14 cellular contexts compared by ENCODE assay signal in the genomic region with DNA sequence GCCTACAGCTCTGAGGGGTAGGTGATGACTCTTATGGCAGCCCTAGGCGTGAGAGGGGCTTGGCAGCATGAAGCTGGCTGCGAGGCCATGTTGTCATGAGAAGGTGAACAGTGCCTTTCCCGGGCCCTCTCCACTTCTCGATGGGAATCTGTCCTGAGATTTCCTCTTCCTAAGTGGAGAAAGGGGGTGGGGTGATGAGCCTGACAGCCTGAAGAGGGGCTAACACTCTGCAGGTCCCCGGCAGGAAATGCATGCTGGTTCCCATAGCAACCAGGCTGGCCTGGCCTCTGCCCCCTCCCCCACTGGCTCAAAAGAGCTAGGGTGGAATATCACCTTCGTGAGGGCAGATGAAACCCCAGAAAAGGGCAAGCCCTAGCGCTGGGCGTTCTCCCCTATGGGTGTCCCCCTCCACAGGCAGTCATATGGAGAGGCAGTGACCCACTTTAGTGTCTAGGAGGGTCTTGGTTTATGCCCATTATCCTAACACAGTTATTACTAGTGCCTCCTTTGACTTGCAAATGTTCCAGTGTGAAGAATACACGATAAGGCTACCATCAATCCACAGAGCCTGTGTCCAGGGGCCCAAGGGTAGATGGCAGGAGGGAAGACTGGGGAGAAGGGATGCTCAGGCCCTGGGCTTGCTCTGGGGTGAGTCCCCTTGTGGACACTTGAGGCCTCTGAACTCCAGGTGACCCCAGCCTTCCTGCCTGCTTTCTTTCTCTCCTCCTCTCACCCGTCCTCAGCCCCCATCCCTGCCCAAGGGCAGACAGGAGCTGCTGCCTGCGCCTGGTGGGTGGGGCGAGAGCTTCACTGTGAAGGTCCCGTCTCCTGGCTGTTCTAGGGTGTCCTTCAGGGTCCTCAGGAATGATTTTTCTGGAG. TPM values are rescaled to one million over a fixed set of nuclear protein-coding genes. Genes with fewer than 3 reads are reported as not detected.
DNase-seq lines count a peak whose midpoint lies in the region; ATAC-seq and TF ChIP-seq lines count a peak whose summit lies in the region.
"Had no signal": no experiment of that assay in that cellular context is flagged by ENCODE, and none has a peak within 500 bp of the region (broad histone marks: within the 10 kb centered on the region; RNA-seq: fewer than 3 reads in every experiment).

No MANE protein-coding gene starts in this region.

- H4K8ac ChIP-seq in neuronal stem cell (ENCODE audit: low read depth, low read length): no peak overlapping the region

- 20 to 24% methylated on average over 13 of the region's 13 CpGs for WGBS in ectodermal cell, 2 experiments
- no CpG with 5 or more reads among the region's 13 CpGs for WGBS in neuronal stem cell (ENCODE audit: extremely low coverage in 2 of 2, insufficient read length in 2 of 2, insufficient replicate concordance in 1 of 2), 2 donors

- no peak overlapping the region for H2BK12ac ChIP-seq in neuronal stem cell (ENCODE audit: low read length)

- peak overlapping the region; percentile 22 for H3K18ac ChIP-seq in neuronal stem cell (ENCODE audit: low read length)

- H4K91ac ChIP-seq in neuronal stem cell (ENCODE audit: low read depth, low read length, poor library complexity): no peak overlapping the region

- H3K36me3 ChIP-seq in ectodermal cell (ENCODE audit: control insufficient read depth, insufficient read depth, low read length) (no peaks in the 10 kb centered on the region), neuronal stem cell (replicated peaks in 1 of 2; ENCODE audit: control insufficient read depth in 2 of 2, insufficient read depth in 2 of 2, low read length in 2 of 2) (peaks cover 10 to 59% of the 10 kb centered on the region in 2 donors), lower lobe of right lung (peaks cover 40% of the 10 kb centered on the region)
- H3K36me3 ChIP-seq: transverse colon had no signal

- DNase-seq in NCI-H1436 (lab: John Stamatoyannopoulos, UW): peak; percentile 15
- DNase-seq in NCI-H1436 treated with DMSO at 0.1 percent for 48 hours (lab: John Stamatoyannopoulos, UW): no peak
- peak; percentile 14 for DNase-seq in NCI-H2029 treated with DMSO at 0.1 percent for 48 hours (lab: John Stamatoyannopoulos, UW)
- no peak for DNase-seq in neuronal stem cell (ENCODE audit: low spot score)
- no peak for DNase-seq in lower lobe of right lung
- no peak for DNase-seq in activated T-cell treated with anti-CD3 and anti-CD28 coated beads, Interleukin-2, amount 50 U/mL, for 48 hours
- DNase-seq: Caco-2; central memory CD4-positive, alpha-beta T cell; NCI-H446; Right ventricle myocardium superior; transverse colon had no signal

- no peak for ATAC-seq in lower lobe of right lung
- ATAC-seq in GM18505 (IDR thresholded peaks at IDR 0.05; ENCODE audit: unreplicated experiment): no peak

- H3K4ac ChIP-seq in neuronal stem cell (ENCODE audit: low read length): no peak overlapping the region

- TF ChIP-seq CTCF in lower lobe of right lung (IDR thresholded peaks at IDR 0.05): no peak

- H3K27ac ChIP-seq in ectodermal cell (ENCODE audit: insufficient read depth, low read depth, low read length, poor library complexity, severe bottlenecking): peak overlapping the region; percentile 67
- H3K27ac ChIP-seq in neuronal stem cell (replicated peaks; ENCODE audit: low read length): no peak overlapping the region
- H3K27ac ChIP-seq in lower lobe of right lung: no peak overlapping the region
- H3K27ac ChIP-seq: epithelial cell of prostate had no signal

- H3K23ac ChIP-seq in neuronal stem cell (ENCODE audit: low read depth, low read length, poor library complexity): no peak overlapping the region

- peak overlapping the region; percentile 41 for H2AFZ ChIP-seq in neuronal stem cell (ENCODE audit: low read length)

- H3K4me1 ChIP-seq in ectodermal cell (ENCODE audit: control insufficient read depth, insufficient read depth, low read length) (peaks cover 45% of the 10 kb centered on the region), neuronal stem cell (ENCODE audit: control insufficient read depth in 2 of 2, insufficient read depth in 1 of 2, low read depth in 1 of 2, low read length in 2 of 2) (peaks cover 38 to 46% of the 10 kb centered on the region in 2 donors), lower lobe of right lung (peaks cover 6% of the 10 kb centered on the region)

- H3K4me3 ChIP-seq in ectodermal cell (ENCODE audit: insufficient read depth, low read depth, low read length) (peak overlapping the region; percentile 2), neuronal stem cell (ENCODE audit: low read length in 2 of 2) (no peak overlapping the region), lower lobe of right lung (no peak overlapping the region)
- H3K4me3 ChIP-seq: transverse colon had no signal

- no peak overlapping the region for H3K14ac ChIP-seq in neuronal stem cell (ENCODE audit: low read length)

- no peak overlapping the region for H2BK15ac ChIP-seq in neuronal stem cell (ENCODE audit: low read length)

- H3K27me3 ChIP-seq in ectodermal cell (ENCODE audit: control insufficient read depth, insufficient read depth, low read length, poor library complexity, severe bottlenecking): peaks cover 19% of the 10 kb centered on the region
- H3K27me3 ChIP-seq in neuronal stem cell (ENCODE audit: control insufficient read depth in 3 of 3, insufficient read depth in 3 of 3, low read depth in 1 of 3, low read length in 3 of 3): peaks cover 0 to 13% (median 0%) of the 10 kb centered on the region in 3 experiments
- peaks cover 2% of the 10 kb centered on the region for H3K27me3 ChIP-seq in lower lobe of right lung (ENCODE audit: low read depth)
- H3K27me3 ChIP-seq: transverse colon had no signal

- H3K79me1 ChIP-seq in neuronal stem cell (ENCODE audit: low read depth, low read length): no peaks in the 10 kb centered on the region

- H2AK5ac ChIP-seq in neuronal stem cell (ENCODE audit: low read depth, low read length): peak overlapping the region; percentile 98

- no peak overlapping the region for H3K9ac ChIP-seq in neuronal stem cell (ENCODE audit: low read depth, low read length, poor library complexity)

- H2BK5ac ChIP-seq in neuronal stem cell (ENCODE audit: low read length): no peak overlapping the region

- peak overlapping the region; percentile 7 for H2BK120ac ChIP-seq in neuronal stem cell (ENCODE audit: low read depth, low read length)

- intact Hi-C loops in lower lobe of right lung (cut with DNase I): no loop called here

- H3K4me2 ChIP-seq in neuronal stem cell (ENCODE audit: insufficient read depth, low read length, poor library complexity, severe bottlenecking): peak overlapping the region; percentile 45

- no peaks in the 10 kb centered on the region for H3K9me3 ChIP-seq in ectodermal cell (ENCODE audit: control insufficient read depth, low read length)
- no peaks in the 10 kb centered on the region for H3K9me3 ChIP-seq in neuronal stem cell (replicated peaks in 1 of 2; ENCODE audit: control insufficient read depth in 2 of 2, insufficient read depth in 1 of 2, low read depth in 1 of 2, low read length in 2 of 2)
- H3K9me3 ChIP-seq in lower lobe of right lung: no peaks in the 10 kb centered on the region
- H3K9me3 ChIP-seq: Caco-2, transverse colon had no signal

- TF ChIP-seq POLR2A in GM18505 (IDR thresholded peaks at IDR 0.05; ENCODE audit: borderline replicate concordance, extremely low read depth, insufficient read depth, insufficient read length): no peak

RNA-seq across cellular contexts. Expression of gene EPHB3, which starts 13.2 kb away (rescaled TPM):
- 4.5 TPM for polyA plus RNA-seq in ectodermal cell (2013, experiment 1 of 4)
- 3.9 TPM for polyA plus RNA-seq in ectodermal cell (2013, experiment 2 of 4)
- polyA plus RNA-seq in ectodermal cell (2013, experiment 3 of 4): 4.7 TPM
- polyA plus RNA-seq in ectodermal cell (2013, experiment 4 of 4): 4.4 TPM
- 3.8 TPM for polyA plus RNA-seq in neuronal stem cell (2013, experiment 1 of 2)
- 4.3 TPM for polyA plus RNA-seq in neuronal stem cell (2013, experiment 2 of 2)
- 4.9 TPM for total RNA-seq in lower lobe of right lung

Comparison
In these comparisons a context has a peak if more than half of its experiments do, and no peak if none do; other contexts are left out.
1. DNase-seq: peak in NCI-H1436 (single experiment) and NCI-H2029 treated with DMSO at 0.1 percent for 48 hours (single experiment); none in NCI-H1436 treated with DMSO at 0.1 percent for 48 hours (single experiment), neuronal stem cell (single experiment), lower lobe of right lung (single experiment) and activated T-cell treated with anti-CD3 and anti-CD28 coated beads, Interleukin-2, amount 50 U/mL, for 48 hours (0 of 2).